3 cellular contexts compared by ENCODE assay signal in genomic region chr2:61363580-61363979, GRCh38.
TF ChIP-seq lines count a peak whose summit lies in the region.

No MANE protein-coding gene starts in this region.

TF ChIP-seq in A549, 52 proteins besides CTCF, POLR2A, EP300 and RAD21:
- TF ChIP-seq BHLHE40 (IDR thresholded peaks at IDR 0.05; ENCODE audit: low read depth, low read length) = no peak
- TF ChIP-seq TP53 (CRISPR knock-in tag; IDR thresholded peaks at IDR 0.05) = no peak
- no peak for TF ChIP-seq HOXB13 (CRISPR knock-in tag; IDR thresholded peaks at IDR 0.05; ENCODE audit: low read depth)
- no peak for TF ChIP-seq NR3C1 (IDR thresholded peaks at IDR 0.05)
- no peak for TF ChIP-seq HDAC2 (IDR thresholded peaks at IDR 0.05)
- TF ChIP-seq ZFP36 (IDR thresholded peaks at IDR 0.05; ENCODE audit: borderline replicate concordance, partially characterized antibody) = no peak
- no peak for TF ChIP-seq MAX (IDR thresholded peaks at IDR 0.05)
- TF ChIP-seq JUNB (IDR thresholded peaks at IDR 0.05) = no peak
- no peak for TF ChIP-seq FOXS1 (CRISPR knock-in tag; IDR thresholded peaks at IDR 0.05)
- no peak for TF ChIP-seq KDM5A (IDR thresholded peaks at IDR 0.05)

TF ChIP-seq in IMR-90, 13 proteins besides CTCF, POLR2A, EP300 and RAD21:
- TF ChIP-seq BHLHE40 (IDR thresholded peaks at IDR 0.05; ENCODE audit: low read depth, low read length) (no peak), MAZ (IDR thresholded peaks at IDR 0.05; ENCODE audit: borderline replicate concordance, low read depth, low read length) (no peak), NFE2L2 (IDR thresholded peaks at IDR 0.05; ENCODE audit: low read depth, low read length) (no peak), CHD1 (IDR thresholded peaks at IDR 0.05; ENCODE audit: low read depth, low read length) (no peak), CEBPB (IDR thresholded peaks at IDR 0.05; ENCODE audit: low read depth, low read length) (no peak), USF2 (IDR thresholded peaks at IDR 0.05; ENCODE audit: low read depth, low read length) (no peak), MXI1 (IDR thresholded peaks at IDR 0.05; ENCODE audit: borderline replicate concordance, low read depth, low read length) (no peak), MAFK (IDR thresholded peaks at IDR 0.05; ENCODE audit: low read depth, low read length) (no peak), SMC3 (IDR thresholded peaks at IDR 0.05; ENCODE audit: low read depth, low read length) (no peak), ELK1 (IDR thresholded peaks at IDR 0.05; ENCODE audit: borderline replicate concordance, low read depth, low read length) (no peak), RFX5 (IDR thresholded peaks at IDR 0.05; ENCODE audit: low read depth, low read length) (no peak)

TF ChIP-seq in GM12878, 131 proteins besides CTCF, POLR2A, EP300 and RAD21:
- TF ChIP-seq CBX5 (IDR thresholded peaks at IDR 0.05; ENCODE audit: low read depth) (no peak), ASH2L (IDR thresholded peaks at IDR 0.05; ENCODE audit: borderline replicate concordance, low read depth) (no peak), ZNF384 (IDR thresholded peaks at IDR 0.05; ENCODE audit: borderline replicate concordance, low read depth, low read length) (no peak), NRF1 (conservative IDR thresholded peaks at IDR 0.05; ENCODE audit: low read depth, low read length) (no peak), CHD4 (IDR thresholded peaks at IDR 0.05) (no peak), BCL11A (IDR thresholded peaks at IDR 0.05; ENCODE audit: low read depth, low read length) (no peak), CEBPZ (IDR thresholded peaks at IDR 0.05; ENCODE audit: low read depth, low read length) (no peak), ZBTB33 (IDR thresholded peaks at IDR 0.05) (no peak), ZZZ3 (IDR thresholded peaks at IDR 0.05; ENCODE audit: control insufficient read depth, insufficient read length, low read depth) (no peak), CEBPB (IDR thresholded peaks at IDR 0.05; ENCODE audit: borderline replicate concordance in 1 of 2, low read depth in 2 of 2, low read length in 2 of 2) (no peak), ESRRA (IDR thresholded peaks at IDR 0.05; ENCODE audit: low read length) (no peak)
